ENCODE assay signal across 15 cellular contexts in the genomic region with DNA sequence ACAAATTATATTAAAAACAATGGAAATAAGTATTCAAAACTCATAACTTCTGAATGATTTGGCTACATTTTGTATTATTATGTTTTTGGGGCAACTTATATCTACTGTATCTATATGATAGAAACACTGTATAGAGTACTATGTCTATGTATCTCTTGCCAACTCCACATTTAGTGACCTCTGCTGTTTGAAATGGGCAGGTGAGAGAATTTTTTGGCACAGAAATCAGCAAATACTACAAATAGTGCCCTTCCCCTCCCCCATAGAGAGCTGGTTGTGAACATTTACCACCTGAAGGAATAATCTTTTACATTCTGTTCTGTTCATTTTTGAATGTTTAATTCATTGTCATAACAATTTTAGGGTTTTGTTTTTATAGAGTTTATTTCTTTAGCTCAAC.
DNase-seq lines count a peak whose midpoint lies in the region; ATAC-seq and TF ChIP-seq lines count a peak whose summit lies in the region.
"Had no signal": no experiment of that assay in that cellular context is flagged by ENCODE, and none has a peak within 500 bp of the region (broad histone marks: within the 10 kb centered on the region; RNA-seq: fewer than 3 reads in every experiment).

No MANE protein-coding gene starts in this region.

- CTCF ChIA-PET in naive thymus-derived CD4-positive, alpha-beta T cell (lab: Charles Lee), result interaction anchor here (0.6 kb wide), 1 partner anchor 1522 kb away, joined by 3 read pairs; no protein-coding TSS in a partner anchor

- no peak overlapping the region for H3K9ac ChIP-seq in DND-41 (ENCODE audit: low read depth, low read length)
- no peak overlapping the region for H3K9ac ChIP-seq in Loucy (ENCODE audit: low read depth, low read length, poor library complexity, severe bottlenecking)

- H3K27ac ChIP-seq in DND-41 (ENCODE audit: low read length) (no peak overlapping the region), VCaP (no peak overlapping the region), prostate gland (no peak overlapping the region)
- no peak overlapping the region for H3K27ac ChIP-seq in naive thymus-derived CD4-positive, alpha-beta T cell (ENCODE audit: low read depth, low read length)

- peaks cover 0 to 2% (median 0%) of the 10 kb centered on the region in 7 donors for H3K4me1 Mint-ChIP-seq in naive thymus-derived CD4-positive, alpha-beta T cell
- H3K4me1 Mint-ChIP-seq: CD4-positive, alpha-beta memory T cell; stimulated activated naive CD8-positive, alpha-beta T cell treated with anti-CD3 and anti-CD28 coated beads, Interleukin-15, amount 100 ng/mL, for 72 hours had no signal

- H3K4me2 ChIP-seq in DND-41 (ENCODE audit: insufficient read depth, low read length) (no peak overlapping the region), Loucy (ENCODE audit: low read depth, low read length, poor library complexity, severe bottlenecking) (no peak overlapping the region)

- POLR2A ChIA-PET in naive thymus-derived CD4-positive, alpha-beta T cell (lab: Charles Lee), result interaction anchor here (0.6 kb wide), 1 partner anchor 378 kb away, joined by 3 read pairs; no protein-coding TSS in a partner anchor

- H3K4me3 Mint-ChIP-seq in naive thymus-derived CD4-positive, alpha-beta T cell, result no peak overlapping the region
- H3K4me3 Mint-ChIP-seq: CD4-positive, alpha-beta memory T cell; stimulated activated naive CD8-positive, alpha-beta T cell treated with anti-CD3 and anti-CD28 coated beads, Interleukin-15, amount 100 ng/mL, for 72 hours had no signal

- H3K79me2 ChIP-seq in DND-41 (ENCODE audit: insufficient read depth, low read length) (no peaks in the 10 kb centered on the region), Loucy (ENCODE audit: insufficient read depth, low read length) (no peaks in the 10 kb centered on the region)

- intact Hi-C loops in mucosa of descending colon (cut with DNase I, micrococcal nuclease), result no loop called here
- intact Hi-C loops in naive thymus-derived CD4-positive, alpha-beta T cell (cut with micrococcal nuclease), result no loop called here
- intact Hi-C loops in prostate gland (cut with DNase I), result no loop called here

- no peaks in the 10 kb centered on the region for H3K9me3 ChIP-seq in DND-41 (ENCODE audit: insufficient read depth, low read length, severe bottlenecking)
- no peaks in the 10 kb centered on the region for H3K9me3 ChIP-seq in Loucy (ENCODE audit: insufficient read depth, low read depth, low read length)
- H3K9me3 ChIP-seq in mucosa of descending colon, result no peaks in the 10 kb centered on the region
- no peaks in the 10 kb centered on the region for H3K9me3 ChIP-seq in naive thymus-derived CD4-positive, alpha-beta T cell (ENCODE audit: control insufficient read depth in 2 of 3, low read length in 3 of 3)
- H3K9me3 ChIP-seq in prostate gland, result no peaks in the 10 kb centered on the region
- H3K9me3 ChIP-seq: esophagus squamous epithelium had no signal

- peaks cover 4 to 23% (median 18%) of the 10 kb centered on the region in 5 donors for H3K27me3 Mint-ChIP-seq in naive thymus-derived CD4-positive, alpha-beta T cell

- H3K4me1 ChIP-seq in DND-41 (ENCODE audit: insufficient read depth, low read length) (no peaks in the 10 kb centered on the region), Loucy (ENCODE audit: insufficient read depth, low read length, poor library complexity, severe bottlenecking) (no peaks in the 10 kb centered on the region), mucosa of descending colon (ENCODE audit: low read depth) (no peaks in the 10 kb centered on the region), prostate gland (replicated peaks) (no peaks in the 10 kb centered on the region)
- H3K4me1 ChIP-seq in naive thymus-derived CD4-positive, alpha-beta T cell (ENCODE audit: control insufficient read depth in 2 of 2, insufficient read depth in 2 of 2, low read length in 2 of 2), result no peaks in the 10 kb centered on the region

- ATAC-seq in DND-41 (ENCODE audit: insufficient read depth, low read depth) (no peak), mucosa of descending colon (peak; percentile 38)
- ATAC-seq in naive thymus-derived CD4-positive, alpha-beta T cell, result no peak
- ATAC-seq: activated naive CD4-positive, alpha-beta T cell treated with anti-CD3 and anti-CD28 coated beads, Interleukin-2, amount 50 U/mL, for 72 hours; stimulated activated naive CD8-positive, alpha-beta T cell treated with anti-CD3 and anti-CD28 coated beads, Interleukin-15, amount 100 ng/mL, for 72 hours had no signal

- no peak overlapping the region for H3K4me3 ChIP-seq in DND-41 (ENCODE audit: low read depth in 1 of 2, low read length in 2 of 2)
- H3K4me3 ChIP-seq in Loucy (ENCODE audit: low read length, poor library complexity, severe bottlenecking), result no peak overlapping the region
- no peak overlapping the region for H3K4me3 ChIP-seq in mucosa of descending colon
- no peak overlapping the region for H3K4me3 ChIP-seq in naive thymus-derived CD4-positive, alpha-beta T cell (ENCODE audit: low read length)
- no peak overlapping the region for H3K4me3 ChIP-seq in prostate gland
- H3K4me3 ChIP-seq: esophagus squamous epithelium, lung had no signal

- H3K36me3 ChIP-seq in DND-41 (ENCODE audit: insufficient read depth, low read length), result no peaks in the 10 kb centered on the region
- no peaks in the 10 kb centered on the region for H3K36me3 ChIP-seq in Loucy (ENCODE audit: insufficient read depth, low read length)
- no peaks in the 10 kb centered on the region for H3K36me3 ChIP-seq in mucosa of descending colon (ENCODE audit: low read depth)
- no peaks in the 10 kb centered on the region for H3K36me3 ChIP-seq in naive thymus-derived CD4-positive, alpha-beta T cell (ENCODE audit: control insufficient read depth in 2 of 3, insufficient read depth in 3 of 3, low read length in 3 of 3)
- no peaks in the 10 kb centered on the region for H3K36me3 ChIP-seq in prostate gland
- H3K36me3 ChIP-seq: esophagus squamous epithelium had no signal

- no peak for TF ChIP-seq POLR2A in prostate gland (IDR thresholded peaks at IDR 0.05)

- H4K20me1 ChIP-seq in DND-41 (ENCODE audit: insufficient read depth, low read length) (no peaks in the 10 kb centered on the region), Loucy (ENCODE audit: insufficient read depth, low read length, poor library complexity, severe bottlenecking) (no peaks in the 10 kb centered on the region)

- H3K27me3 ChIP-seq in DND-41 (ENCODE audit: insufficient read depth, low read length, poor library complexity) (no peaks in the 10 kb centered on the region), Loucy (ENCODE audit: insufficient read depth, low read length, poor library complexity, severe bottlenecking) (no peaks in the 10 kb centered on the region), prostate gland (replicated peaks; ENCODE audit: insufficient read depth) (no peaks in the 10 kb centered on the region)
- H3K27me3 ChIP-seq in naive thymus-derived CD4-positive, alpha-beta T cell (ENCODE audit: control insufficient read depth in 2 of 2, insufficient read depth in 2 of 2, low read length in 2 of 2), result no peaks in the 10 kb centered on the region
- H3K27me3 ChIP-seq: esophagus squamous epithelium had no signal

- no peaks in the 10 kb centered on the region for H3F3A ChIP-seq in Loucy (ENCODE audit: low read depth)

- no peak overlapping the region for H3K27ac Mint-ChIP-seq in naive thymus-derived CD4-positive, alpha-beta T cell
- H3K27ac Mint-ChIP-seq: activated naive CD4-positive, alpha-beta T cell treated with anti-CD3 and anti-CD28 coated beads, Interleukin-2, amount 50 U/mL, for 72 hours; CD4-positive, alpha-beta memory T cell had no signal

- H2AFZ ChIP-seq in DND-41 (ENCODE audit: low read depth, low read length), result no peak overlapping the region
- no peak overlapping the region for H2AFZ ChIP-seq in Loucy (ENCODE audit: low read length)

- no peaks in the 10 kb centered on the region for H3K36me3 Mint-ChIP-seq in naive thymus-derived CD4-positive, alpha-beta T cell
- H3K36me3 Mint-ChIP-seq: activated naive CD4-positive, alpha-beta T cell treated with anti-CD3 and anti-CD28 coated beads, Interleukin-2, amount 50 U/mL, for 72 hours; CD4-positive, alpha-beta memory T cell had no signal

- H3K9me2 ChIP-seq in Loucy (replicated peaks; ENCODE audit: low read depth, low read length), result no peaks in the 10 kb centered on the region

- no peaks in the 10 kb centered on the region for H3K9me3 Mint-ChIP-seq in naive thymus-derived CD4-positive, alpha-beta T cell
- H3K9me3 Mint-ChIP-seq: activated naive CD4-positive, alpha-beta T cell treated with anti-CD3 and anti-CD28 coated beads, Interleukin-2, amount 50 U/mL, for 72 hours; CD4-positive, alpha-beta memory T cell; stimulated activated naive CD8-positive, alpha-beta T cell treated with anti-CD3 and anti-CD28 coated beads, Interleukin-15, amount 100 ng/mL, for 72 hours had no signal

- DNase-seq in DND-41 (no peak), mucosa of descending colon (no peak), prostate gland (ENCODE audit: low spot score) (no peak), RKO (ENCODE audit: low spot score) (no peak)
- no peak for DNase-seq in naive thymus-derived CD4-positive, alpha-beta T cell
- DNase-seq: activated CD8-positive, alpha-beta memory T cell treated with anti-CD3 and anti-CD28 coated beads, Interleukin-2, amount 50 U/mL, for 4 hours; CD4-positive, alpha-beta memory T cell; central memory CD4-positive, alpha-beta T cell; esophagus squamous epithelium; NCI-H1436; stimulated activated naive CD8-positive, alpha-beta T cell treated with anti-CD3 and anti-CD28 coated beads, Interleukin-15, amount 100 ng/mL, for 72 hours had no signal

- TF ChIP-seq CTCF in DND-41 (IDR thresholded peaks at IDR 0.05; ENCODE audit: borderline replicate concordance, extremely low read depth, low read length, poor library complexity, severe bottlenecking), result peak; percentile 4
- TF ChIP-seq CTCF in Loucy (conservative IDR thresholded peaks at IDR 0.05; ENCODE audit: low read length), result peak; percentile 55
- TF ChIP-seq CTCF in VCaP (conservative IDR thresholded peaks at IDR 0.05), result peak; percentile 45
- no peak for TF ChIP-seq CTCF in mucosa of descending colon (IDR thresholded peaks at IDR 0.05)
- no peak for TF ChIP-seq CTCF in prostate gland (IDR thresholded peaks at IDR 0.05)

Comparison
In these comparisons a context has a peak if more than half of its experiments do, and no peak if none do; other contexts are left out.
1. CTCF ChIP-seq: peak in DND-41 (single experiment), Loucy (single experiment) and VCaP (single experiment); none in mucosa of descending colon (single experiment) and prostate gland (0 of 4).